Comparison of ENCODE assay signal across 9 cellular contexts in genomic region chr9:121557581-121558422, GRCh38. TPM values are rescaled to one million over a fixed set of nuclear protein-coding genes. Genes with fewer than 3 reads are reported as not detected.
DNase-seq lines count a peak whose midpoint lies in the region; TF ChIP-seq lines count a peak whose summit lies in the region.
"Had no signal": no experiment of that assay in that cellular context is flagged by ENCODE, and none has a peak within 500 bp of the region (broad histone marks: within the 10 kb centered on the region; RNA-seq: fewer than 3 reads in every experiment).

No MANE protein-coding gene starts in this region.

- CTCF ChIA-PET in activated naive CD4-positive, alpha-beta T cell treated with anti-CD3 and anti-CD28 coated beads for 36 hours (lab: Charles Lee): interaction anchor here (0.6 to 3.4 kb wide), 3 partner anchors 12 to 637 kb away, joined by 3 to 20 read pairs (median 4); no protein-coding TSS in a partner anchor

- H3K4me3 Mint-ChIP-seq in activated naive CD4-positive, alpha-beta T cell treated with anti-CD3 and anti-CD28 coated beads for 36 hours: no peak overlapping the region

- peak; percentile 12 for DNase-seq in activated naive CD4-positive, alpha-beta T cell treated with anti-CD3 and anti-CD28 coated beads for 36 hours
- no peak for DNase-seq in activated naive CD4-positive, alpha-beta T cell (lab: John Stamatoyannopoulos, UW)
- DNase-seq in NT2/D1 (ENCODE audit: low read depth, low spot score) (peak; percentile 55), caudate nucleus (lab: John Stamatoyannopoulos, UW) (peak in 6 of 61 donors; percentile 17 to 65 (median 30)), left kidney (ENCODE audit: low read depth, low spot score) (peak; percentile 96), stomach (peak; percentile 68), NCI-H128 (lab: John Stamatoyannopoulos, UW; ENCODE audit: unreplicated experiment) (no peak), DMS53 treated with DMSO at 0.1 percent for 48 hours (lab: John Stamatoyannopoulos, UW; ENCODE audit: unreplicated experiment) (no peak)

- no peak overlapping the region for H3K27ac Mint-ChIP-seq in activated naive CD4-positive, alpha-beta T cell treated with anti-CD3 and anti-CD28 coated beads for 36 hours

- intact Hi-C loops in activated naive CD4-positive, alpha-beta T cell treated with anti-CD3 and anti-CD28 coated beads for 36 hours (cut with micrococcal nuclease): no loop called here
- intact Hi-C loops in stomach (cut with DNase I; ENCODE audit: low total_unique reads): no loop called here

- peaks cover 4% of the 10 kb centered on the region for H3K27me3 Mint-ChIP-seq in activated naive CD4-positive, alpha-beta T cell treated with anti-CD3 and anti-CD28 coated beads for 36 hours (ENCODE audit: low read depth)

- H3K27ac ChIP-seq in caudate nucleus (ENCODE audit: low read depth, low read length) (peak overlapping the region; percentile 44), stomach (peak overlapping the region; percentile 56 to 83 (median 79))

- H3K9ac ChIP-seq in NT2/D1 (ENCODE audit: insufficient read length, low read depth): peak overlapping the region; percentile 66

- H3K36me3 ChIP-seq in NT2/D1 (ENCODE audit: insufficient read depth, insufficient read length, low read length) (no peaks in the 10 kb centered on the region), stomach (no peaks in the 10 kb centered on the region)
- H3K36me3 ChIP-seq: tibial nerve had no signal

- H3K9me3 Mint-ChIP-seq in activated naive CD4-positive, alpha-beta T cell treated with anti-CD3 and anti-CD28 coated beads for 36 hours: no peaks in the 10 kb centered on the region

- 6 to 20% (median 9%) methylated on average over 15 of the region's 15 CpGs for WGBS in stomach, 5 donors

- H3K9me3 ChIP-seq in NT2/D1 (ENCODE audit: insufficient read depth, low read length) (no peaks in the 10 kb centered on the region), stomach (no peaks in the 10 kb centered on the region)
- H3K9me3 ChIP-seq: tibial nerve had no signal

- no peaks in the 10 kb centered on the region for H3K36me3 Mint-ChIP-seq in activated naive CD4-positive, alpha-beta T cell treated with anti-CD3 and anti-CD28 coated beads for 36 hours (ENCODE audit: low read depth)

- H3K4me1 ChIP-seq in NT2/D1 (ENCODE audit: insufficient read depth, insufficient read length) (peaks cover 8% of the 10 kb centered on the region), stomach (peaks cover 16 to 30% (median 24%) of the 10 kb centered on the region in 4 donors)

- peak; percentile 44 for TF ChIP-seq EP300 in stomach (IDR thresholded peaks at IDR 0.05)

- H3K4me3 ChIP-seq in NT2/D1 (ENCODE audit: insufficient read length, low read depth) (peak overlapping the region; percentile 8), stomach (no peak overlapping the region)
- H3K4me3 ChIP-seq: tibial nerve had no signal

- H3K4me1 Mint-ChIP-seq in activated naive CD4-positive, alpha-beta T cell treated with anti-CD3 and anti-CD28 coated beads for 36 hours (ENCODE audit: low read depth): peaks cover 3% of the 10 kb centered on the region

- peaks cover 11% of the 10 kb centered on the region for H3K27me3 ChIP-seq in NT2/D1 (ENCODE audit: insufficient read depth, insufficient read length)
- H3K27me3 ChIP-seq in stomach: no peaks in the 10 kb centered on the region
- H3K27me3 ChIP-seq: tibial nerve had no signal

- no peak for TF ChIP-seq POLR2A in stomach (IDR thresholded peaks at IDR 0.05)

- TF ChIP-seq CTCF in stomach (IDR thresholded peaks at IDR 0.05): no peak

RNA-seq across cellular contexts. Expression of gene GGTA1, which starts 58.2 kb away (rescaled TPM):
- total RNA-seq in activated naive CD4-positive, alpha-beta T cell treated with anti-CD3 and anti-CD28 coated beads for 36 hours: not detected
- total RNA-seq in stomach: 10 to 100 TPM in 1 of 5 donors, 1 to 10 TPM in 3, not detected in 1; 7.0 to 19.6 (median 7.1) TPM
- polyA plus RNA-seq in stomach: 10 to 100 TPM in 1 of 3 donors, 1 to 10 TPM in 2; 6.2 to 14.2 (median 8.1) TPM

Comparison
In these comparisons a context has a peak if more than half of its experiments do, and no peak if none do; other contexts are left out.
1. DNase-seq: peak in activated naive CD4-positive, alpha-beta T cell treated with anti-CD3 and anti-CD28 coated beads for 36 hours (single experiment), NT2/D1 (single experiment), left kidney (single experiment) and stomach (single experiment); none in activated naive CD4-positive, alpha-beta T cell (0 of 4), NCI-H128 (single experiment) and DMS53 treated with DMSO at 0.1 percent for 48 hours (single experiment).